Comparison of ENCODE assay signal across 24 cellular contexts in the genomic region with DNA sequence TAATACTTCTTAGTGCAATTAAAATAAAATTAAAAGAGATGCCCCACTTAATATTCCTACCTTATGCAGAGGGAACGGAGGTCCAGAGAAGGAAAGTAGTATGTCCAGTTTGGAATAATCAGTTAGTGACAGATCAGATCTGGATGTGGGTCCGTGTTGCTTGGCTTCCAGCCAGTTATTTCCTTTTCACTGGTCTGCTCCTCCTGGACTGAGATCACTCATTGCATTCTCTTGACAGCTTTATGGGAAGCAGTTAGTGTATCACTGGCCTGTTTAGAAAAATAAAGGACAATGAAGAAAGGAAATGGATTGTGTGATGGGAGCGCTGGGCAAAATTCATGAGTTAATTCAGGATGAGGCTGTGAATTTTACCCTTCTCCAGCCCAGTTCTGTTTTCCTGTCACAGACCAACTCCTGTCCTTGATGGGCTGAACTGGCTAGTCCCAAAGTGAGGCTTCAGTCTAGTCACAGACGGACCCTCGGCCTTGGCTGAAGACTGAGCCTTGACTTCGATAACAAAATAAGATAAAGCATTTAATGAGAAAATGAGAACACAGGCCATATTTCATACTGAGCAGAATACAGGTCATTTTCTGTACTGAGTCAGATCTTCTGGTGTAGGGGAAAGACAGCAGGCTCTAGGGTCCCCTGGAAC.
DNase-seq lines count a peak whose midpoint lies in the region; ATAC-seq, FAIRE-seq and TF ChIP-seq lines count a peak whose summit lies in the region.
"Had no signal": no experiment of that assay in that cellular context is flagged by ENCODE, and none has a peak within 500 bp of the region (broad histone marks: within the 10 kb centered on the region; RNA-seq: fewer than 3 reads in every experiment).

No MANE protein-coding gene starts in this region.

- no peak overlapping the region for H3K4me3 ChIP-seq in astrocyte (ENCODE audit: insufficient read depth, low read depth, low read length)
- H3K4me3 ChIP-seq in PC-3 (ENCODE audit: low read length), result no peak overlapping the region
- H3K4me3 ChIP-seq: cardiac muscle cell, suprapubic skin had no signal

- H3K4me1 Mint-ChIP-seq in astrocyte (ENCODE audit: low read depth, unreplicated experiment), result peaks cover 8% of the 10 kb centered on the region
- H3K4me1 Mint-ChIP-seq: natural killer cell; stimulated activated effector memory CD8-positive, alpha-beta T cell treated with anti-CD3 and anti-CD28 coated beads, Interleukin-12 subunit alpha, Interleukin-12 subunit beta, amount 100 ng/mL, for 72 hours; T-cell had no signal

- no peak for ATAC-seq in Right ventricle myocardium superior (ENCODE audit: poor library complexity)
- no peak for ATAC-seq in HG03378 (IDR thresholded peaks at IDR 0.05; ENCODE audit: unreplicated experiment)
- no peak for ATAC-seq in activated CD4-positive, CD25-positive, alpha-beta regulatory T cell treated with anti-CD3 and anti-CD28 coated beads, Interleukin-2, amount 50 U/mL, for 24 hours
- ATAC-seq in PC-3, result no peak
- ATAC-seq: natural killer cell; Right ventricle myocardium inferior; stimulated activated effector memory CD8-positive, alpha-beta T cell treated with anti-CD3 and anti-CD28 coated beads, Interleukin-12 subunit alpha, Interleukin-12 subunit beta, amount 100 ng/mL, for 72 hours; T-cell had no signal

- H3K27me3 ChIP-seq in astrocyte (ENCODE audit: insufficient read depth, low read length), result no peaks in the 10 kb centered on the region
- H3K27me3 ChIP-seq in PC-3 (ENCODE audit: low read length), result peaks cover 35% of the 10 kb centered on the region
- H3K27me3 ChIP-seq: cardiac muscle cell, suprapubic skin had no signal

- H3K27me3 Mint-ChIP-seq in astrocyte (ENCODE audit: low read depth, unreplicated experiment), result peaks cover 39% of the 10 kb centered on the region

- H3K9ac ChIP-seq in astrocyte (ENCODE audit: low read length), result no peak overlapping the region
- no peak overlapping the region for H3K9ac ChIP-seq in PC-3 (ENCODE audit: low read length)

- DNase-seq in A172 (ENCODE audit: low spot score) (peak; percentile 55), NCI-H2029 (lab: John Stamatoyannopoulos, UW) (peak; percentile 17), astrocyte (ENCODE audit: low read depth) (no peak), kidney tubule cell (ENCODE audit: low spot score) (peak; percentile 76), Right ventricle myocardium superior (no peak), PC-3 (no peak)
- DNase-seq: ACHN; activated CD8-positive, alpha-beta memory T cell treated with anti-CD3 and anti-CD28 coated beads, Interleukin-2, amount 50 U/mL, for 48 hours; activated effector memory CD4-positive, alpha-beta T cell treated with Interleukin-2 at 50 U/mL for 16 hours; DMS 273 treated with DMSO at 0.1 percent for 48 hours; GDM1; mesendoderm; natural killer cell; NCI-H1694 treated with DMSO at 0.1 percent for 48 hours; NCI-H510A treated with DMSO at 0.1 percent for 48 hours; T-cell had no signal

- no peaks in the 10 kb centered on the region for H3K9me3 Mint-ChIP-seq in astrocyte (ENCODE audit: unreplicated experiment)
- H3K9me3 Mint-ChIP-seq: dendritic cell treated with granulocyte-macrophage colony-stimulating factor and Interleukin-4, amounts not matched to agents 40 ng/mL and 50 ng/mL, for 4 days; natural killer cell; stimulated activated effector memory CD8-positive, alpha-beta T cell treated with anti-CD3 and anti-CD28 coated beads, Interleukin-12 subunit alpha, Interleukin-12 subunit beta, amount 100 ng/mL, for 72 hours; T-cell had no signal

- CTCF ChIA-PET in PC-3 (lab: Charles Lee), result no interaction called here

- H3K4me2 ChIP-seq in astrocyte (ENCODE audit: low read length), result no peak overlapping the region
- H3K4me2 ChIP-seq in PC-3 (ENCODE audit: low read length), result no peak overlapping the region

- H3K27ac ChIP-seq in astrocyte (ENCODE audit: low read depth, low read length) (no peak overlapping the region), PC-3 (ENCODE audit: low read length) (no peak overlapping the region)
- H3K27ac ChIP-seq: cardiac muscle cell, suprapubic skin had no signal

- no peaks in the 10 kb centered on the region for H3K9me2 ChIP-seq in PC-3 (replicated peaks; ENCODE audit: low read length)

- intact Hi-C loops in Right ventricle myocardium superior (cut with DNase I) (no loop called here), PC-3 (cut with micrococcal nuclease) (no loop called here)

- no TSS peak for BruUV-seq in PC-3 (replicated peaks; lab: Mats Ljungman, UMichigan)

- H3K36me3 Mint-ChIP-seq in astrocyte (ENCODE audit: low read depth, unreplicated experiment), result no peaks in the 10 kb centered on the region
- H3K36me3 Mint-ChIP-seq: natural killer cell; stimulated activated effector memory CD8-positive, alpha-beta T cell treated with anti-CD3 and anti-CD28 coated beads, Interleukin-12 subunit alpha, Interleukin-12 subunit beta, amount 100 ng/mL, for 72 hours; T-cell had no signal

- FAIRE-seq in astrocyte (lab: Jason Lieb, UNC), result no peak
- FAIRE-seq: frontal cortex had no signal

- H4K20me1 ChIP-seq in astrocyte (ENCODE audit: insufficient read depth, low read length) (no peaks in the 10 kb centered on the region), PC-3 (ENCODE audit: low read length) (no peaks in the 10 kb centered on the region)

- no peak overlapping the region for H3K4me3 Mint-ChIP-seq in astrocyte (ENCODE audit: unreplicated experiment)
- H3K4me3 Mint-ChIP-seq: dendritic cell treated with granulocyte-macrophage colony-stimulating factor and Interleukin-4, amounts not matched to agents 40 ng/mL and 50 ng/mL, for 4 days; natural killer cell; stimulated activated effector memory CD8-positive, alpha-beta T cell treated with anti-CD3 and anti-CD28 coated beads, Interleukin-12 subunit alpha, Interleukin-12 subunit beta, amount 100 ng/mL, for 72 hours; T-cell had no signal

- POLR2A ChIA-PET in PC-3 (lab: Charles Lee; ENCODE audit: unreplicated experiment), result no interaction called here

- H3K79me2 ChIP-seq in astrocyte (ENCODE audit: insufficient read depth, low read length) (no peaks in the 10 kb centered on the region), PC-3 (ENCODE audit: low read length) (no peaks in the 10 kb centered on the region)

- no peaks in the 10 kb centered on the region for H3K36me3 ChIP-seq in astrocyte (ENCODE audit: insufficient read depth, low read length)
- H3K36me3 ChIP-seq in PC-3 (ENCODE audit: low read depth, low read length), result no peaks in the 10 kb centered on the region
- H3K36me3 ChIP-seq: cardiac muscle cell, suprapubic skin had no signal

- no peaks in the 10 kb centered on the region for H3F3A ChIP-seq in PC-3 (ENCODE audit: low read length, unreplicated experiment)

- H3K27ac Mint-ChIP-seq in astrocyte (ENCODE audit: unreplicated experiment), result peak overlapping the region; percentile 67
- H3K27ac Mint-ChIP-seq: dendritic cell treated with granulocyte-macrophage colony-stimulating factor and Interleukin-4, amounts not matched to agents 40 ng/mL and 50 ng/mL, for 4 days; natural killer cell; stimulated activated effector memory CD8-positive, alpha-beta T cell treated with anti-CD3 and anti-CD28 coated beads, Interleukin-12 subunit alpha, Interleukin-12 subunit beta, amount 100 ng/mL, for 72 hours; T-cell had no signal

- TF ChIP-seq CTCF in astrocyte (IDR thresholded peaks at IDR 0.05; ENCODE audit: insufficient read depth, low read depth, low read length) (no peak), PC-3 (conservative IDR thresholded peaks at IDR 0.05; ENCODE audit: low read depth, low read length) (no peak)

- H3K4me1 ChIP-seq in astrocyte (ENCODE audit: insufficient read depth, low read length), result no peaks in the 10 kb centered on the region
- no peaks in the 10 kb centered on the region for H3K4me1 ChIP-seq in PC-3 (ENCODE audit: insufficient read depth, low read length)
- H3K4me1 ChIP-seq: suprapubic skin had no signal

- H3K9me3 ChIP-seq in astrocyte (ENCODE audit: insufficient read depth, low read depth, low read length) (no peaks in the 10 kb centered on the region), PC-3 (ENCODE audit: low read length) (no peaks in the 10 kb centered on the region)
- H3K9me3 ChIP-seq: suprapubic skin had no signal

- H2AFZ ChIP-seq in astrocyte (ENCODE audit: low read depth, low read length), result no peak overlapping the region
- no peak overlapping the region for H2AFZ ChIP-seq in PC-3 (ENCODE audit: low read length)

Comparison
In these comparisons a context has a peak if more than half of its experiments do, and no peak if none do; other contexts are left out.
1. DNase-seq: peak in A172 (single experiment), NCI-H2029 (single experiment) and kidney tubule cell (single experiment); none in astrocyte (single experiment), Right ventricle myocardium superior (single experiment) and PC-3 (single experiment).